30 cellular contexts compared by ENCODE assay signal in genomic region chr17:36877774-36878173, GRCh38. TPM values are rescaled to one million over a fixed set of nuclear protein-coding genes. Genes with fewer than 3 reads are reported as not detected.
DNase-seq lines count a peak whose midpoint lies in the region; ATAC-seq, FAIRE-seq and TF ChIP-seq lines count a peak whose summit lies in the region.
"Had no signal": no experiment of that assay in that cellular context is flagged by ENCODE, and none has a peak within 500 bp of the region (broad histone marks: within the 10 kb centered on the region; RNA-seq: fewer than 3 reads in every experiment).

No MANE protein-coding gene starts in this region.

- peak; percentile 21 for DNase-seq in EL
- DNase-seq in H9, result no peak
- peak; percentile 15 for DNase-seq in astrocyte (ENCODE audit: low read depth)
- DNase-seq in foreskin keratinocyte, result no peak
- DNase-seq in gastrocnemius medialis, result no peak
- DNase-seq in SKM-1 (lab: John Stamatoyannopoulos, UW; ENCODE audit: unreplicated experiment), result no peak
- DNase-seq: activated CD4-positive, alpha-beta T cell treated with anti-CD3 and anti-CD28 coated beads, Interleukin-2, amount 10 ng/mL, durations not matched to agents 7 days and 5 days; activated effector memory CD4-positive, alpha-beta T cell treated with anti-CD3 and anti-CD28 coated beads, Interleukin-2, amount 50 U/mL, for 16 hours; activated naive CD8-positive, alpha-beta T cell treated with anti-CD3 and anti-CD28 coated beads, Interleukin-2, amount 50 U/mL, for 24 hours; activated T-cell treated with anti-CD3 and anti-CD28 coated beads for 4 hours; brain microvascular endothelial cell; cortex of kidney; foreskin fibroblast; hippocampal formation; islet precursor cell; NCI-H1105 treated with DMSO at 0.1 percent for 48 hours; NCI-H2081; PC-9; SIG-M5 had no signal

- no peaks in the 10 kb centered on the region for H3K79me1 ChIP-seq in H9 (ENCODE audit: insufficient read depth, low read depth, low read length, poor library complexity, severe bottlenecking)

- H3K4me1 ChIP-seq in H9 (ENCODE audit: insufficient read depth, low read length) (no peaks in the 10 kb centered on the region), astrocyte (ENCODE audit: insufficient read depth, low read length) (peaks cover 4% of the 10 kb centered on the region), foreskin keratinocyte (peaks cover 17% of the 10 kb centered on the region), gastrocnemius medialis (no peaks in the 10 kb centered on the region)
- H3K4me1 ChIP-seq: vagina had no signal

- H3K4me3 Mint-ChIP-seq in H9 (no peak overlapping the region), astrocyte (ENCODE audit: unreplicated experiment) (no peak overlapping the region)
- H3K4me3 Mint-ChIP-seq: activated CD4-positive, alpha-beta T cell treated with anti-CD3 and anti-CD28 coated beads, Interleukin-2, amount 10 ng/mL, durations not matched to agents 7 days and 5 days; activated naive CD8-positive, alpha-beta T cell treated with anti-CD3 and anti-CD28 coated beads, Interleukin-2, amount 50 U/mL, for 24 hours; nephron; stimulated activated memory B cell treated with anti-CD40 and anti-IgM and Interleukin-4, amounts not matched to agents 10 μg/mL and 1 μg/mL and 100 μg/mL, for 72 hours; T-helper 1 cell treated with Interleukin-12 subunit alpha and Interleukin-12 subunit beta and Interleukin-4 antibody, amounts not matched to agents 30 μg/mL and 1 μg/mL, for 36 hours had no signal

- TF ChIP-seq POLR2A in gastrocnemius medialis (IDR thresholded peaks at IDR 0.05), result no peak

- no peak overlapping the region for H2BK15ac ChIP-seq in H9 (ENCODE audit: low read depth, low read length)

- no peaks in the 10 kb centered on the region for H4K20me1 ChIP-seq in H9 (ENCODE audit: control insufficient read depth, insufficient read depth, insufficient read length)
- no peaks in the 10 kb centered on the region for H4K20me1 ChIP-seq in astrocyte (ENCODE audit: insufficient read depth, low read length)

- H2BK12ac ChIP-seq in H9 (ENCODE audit: insufficient read length, low read depth, low read length), result no peak overlapping the region

- no peak overlapping the region for H4K91ac ChIP-seq in H9 (ENCODE audit: insufficient read length, low read depth, low read length)

- H4K8ac ChIP-seq in H9 (replicated peaks; ENCODE audit: insufficient read length, low read depth, low read length), result no peak overlapping the region

- H3K14ac ChIP-seq in H9 (ENCODE audit: insufficient read depth, low read length), result peak overlapping the region; percentile 20; the same call in 1 of the 2 replicates

- TF ChIP-seq CTCF in H9 (conservative IDR thresholded peaks at IDR 0.05) (no peak), astrocyte (IDR thresholded peaks at IDR 0.05; ENCODE audit: insufficient read depth, low read depth, low read length) (no peak), foreskin keratinocyte (conservative IDR thresholded peaks at IDR 0.05) (no peak), gastrocnemius medialis (IDR thresholded peaks at IDR 0.05 in 4 of 5, conservative IDR thresholded peaks at IDR 0.05 in 1 of 5) (no peak)

- no peak overlapping the region for H2AK5ac ChIP-seq in H9 (ENCODE audit: insufficient read length, low read length)

- H2BK120ac ChIP-seq in H9 (ENCODE audit: low read depth, low read length, poor library complexity, severe bottlenecking), result no peak overlapping the region

- no peak overlapping the region for H2BK5ac ChIP-seq in H9 (ENCODE audit: insufficient read length, low read length)

- peaks cover 1 to 13% (median 2%) of the 10 kb centered on the region in 3 experiments; a peak in 6 of 7 replicates for H3K36me3 Mint-ChIP-seq in H9 (ENCODE audit: insufficient read depth in 1 of 3, low read depth in 3 of 3)
- peaks cover 8% of the 10 kb centered on the region for H3K36me3 Mint-ChIP-seq in astrocyte (ENCODE audit: low read depth, unreplicated experiment)
- H3K36me3 Mint-ChIP-seq: stimulated activated memory B cell treated with anti-CD40 and anti-IgM and Interleukin-4, amounts not matched to agents 10 μg/mL and 1 μg/mL and 100 μg/mL, for 72 hours had no signal

- ATAC-seq in foreskin keratinocyte (peak; percentile 17), gastrocnemius medialis (no peak), HG02870 (IDR thresholded peaks at IDR 0.05; ENCODE audit: unreplicated experiment) (no peak)
- ATAC-seq: activated naive CD8-positive, alpha-beta T cell treated with anti-CD3 and anti-CD28 coated beads, Interleukin-2, amount 50 U/mL, for 24 hours; HCT116; sciatic nerve; stimulated activated memory B cell treated with anti-CD40 and anti-IgM and Interleukin-4, amounts not matched to agents 10 μg/mL and 1 μg/mL and 100 μg/mL, for 72 hours had no signal

- H3K9me3 Mint-ChIP-seq in H9 (peaks cover 12% of the 10 kb centered on the region in 2 experiments), astrocyte (ENCODE audit: unreplicated experiment) (peaks cover 17% of the 10 kb centered on the region)

- H3K36me3 ChIP-seq in astrocyte (ENCODE audit: insufficient read depth, low read length), result no peaks in the 10 kb centered on the region
- H3K36me3 ChIP-seq in gastrocnemius medialis, result no peaks in the 10 kb centered on the region
- H3K36me3 ChIP-seq: brain microvascular endothelial cell, vagina had no signal

- no peak overlapping the region for H2BK20ac ChIP-seq in H9 (ENCODE audit: low read depth, low read length, poor library complexity, severe bottlenecking)

- H3K9me3 ChIP-seq in H9 (ENCODE audit: control insufficient read depth, low read depth, low read length), result no peaks in the 10 kb centered on the region
- H3K9me3 ChIP-seq in astrocyte (ENCODE audit: insufficient read depth, low read depth, low read length), result peaks cover 2% of the 10 kb centered on the region
- peaks cover 0 to 4% (median 0%) of the 10 kb centered on the region in 3 donors for H3K9me3 ChIP-seq in gastrocnemius medialis
- H3K9me3 ChIP-seq: vagina had no signal

- no peaks in the 10 kb centered on the region for H3K23me2 ChIP-seq in H9 (ENCODE audit: insufficient read length, low read depth, low read length, poor library complexity, severe bottlenecking)

- H3K56ac ChIP-seq in H9 (ENCODE audit: insufficient read length, low read depth, low read length), result no peak overlapping the region

- WGBS in H9 (ENCODE audit: extremely low coverage, insufficient read length, low lambda C conversion rate), result no CpG with 5 or more reads among the region's 4 CpGs

- H3K27me3 Mint-ChIP-seq in H9 (ENCODE audit: low read depth) (peaks cover 7% of the 10 kb centered on the region), astrocyte (ENCODE audit: low read depth, unreplicated experiment) (peaks cover 19% of the 10 kb centered on the region)

- H2AFZ ChIP-seq in H9 (ENCODE audit: low read length) (no peak overlapping the region), astrocyte (ENCODE audit: low read depth, low read length) (no peak overlapping the region)
- H2AFZ ChIP-seq: PC-9 had no signal

- H3K9ac ChIP-seq in H9 (ENCODE audit: extremely low read depth, insufficient read length, low read length), result no peak overlapping the region
- no peak overlapping the region for H3K9ac ChIP-seq in astrocyte (ENCODE audit: low read length)

- H3K27me3 ChIP-seq in H9 (ENCODE audit: insufficient read depth, low read length), result no peaks in the 10 kb centered on the region
- peaks cover 4% of the 10 kb centered on the region for H3K27me3 ChIP-seq in astrocyte (ENCODE audit: insufficient read depth, low read length)
- H3K27me3 ChIP-seq in foreskin keratinocyte, result no peaks in the 10 kb centered on the region
- H3K27me3 ChIP-seq in gastrocnemius medialis, result peaks cover 0 to 19% (median 18%) of the 10 kb centered on the region in 3 donors
- H3K27me3 ChIP-seq: brain microvascular endothelial cell, vagina had no signal

- no peak overlapping the region for H3K4me3 ChIP-seq in astrocyte (ENCODE audit: insufficient read depth, low read depth, low read length)
- no peak overlapping the region for H3K4me3 ChIP-seq in gastrocnemius medialis
- H3K4me3 ChIP-seq: PC-9, vagina had no signal

- no peak overlapping the region for H3K23ac ChIP-seq in H9 (ENCODE audit: insufficient read length, low read depth, low read length)

- no peak overlapping the region for H3T11ph ChIP-seq in H9 (ENCODE audit: low read length)

- H3K18ac ChIP-seq in H9 (ENCODE audit: insufficient read length, low read depth, low read length), result no peak overlapping the region

- H3K27ac ChIP-seq in H9 (ENCODE audit: insufficient read length, low read depth, low read length) (no peak overlapping the region), astrocyte (ENCODE audit: low read depth, low read length) (no peak overlapping the region), foreskin keratinocyte (no peak overlapping the region), gastrocnemius medialis (no peak overlapping the region)
- H3K27ac ChIP-seq: brain microvascular endothelial cell, C4-2B, PC-9, vagina had no signal

- intact Hi-C loops in gastrocnemius medialis (cut with DNase I; ENCODE audit: low total_unique reads), result no loop called here

- no peak overlapping the region for H4K5ac ChIP-seq in H9 (ENCODE audit: insufficient read length, low read depth, low read length)

- H3K79me2 ChIP-seq in H9 (ENCODE audit: insufficient read depth, low read length), result no peaks in the 10 kb centered on the region
- no peaks in the 10 kb centered on the region for H3K79me2 ChIP-seq in astrocyte (ENCODE audit: insufficient read depth, low read length)

- in situ Hi-C loops in gastrocnemius medialis (cut with MboI; ENCODE audit: low sequenced_read_pairs in 4 of 4), result no loop called here

- H3K4me2 ChIP-seq in H9 (ENCODE audit: insufficient read depth, insufficient read length, low read length), result no peak overlapping the region
- no peak overlapping the region for H3K4me2 ChIP-seq in astrocyte (ENCODE audit: low read length)
- H3K4me2 ChIP-seq: PC-9 had no signal

- H3K27ac Mint-ChIP-seq in H9 (no peak overlapping the region), astrocyte (ENCODE audit: unreplicated experiment) (no peak overlapping the region)
- H3K27ac Mint-ChIP-seq: activated CD4-positive, alpha-beta T cell treated with anti-CD3 and anti-CD28 coated beads, Interleukin-2, amount 10 ng/mL, durations not matched to agents 7 days and 5 days; activated naive CD8-positive, alpha-beta T cell treated with anti-CD3 and anti-CD28 coated beads, Interleukin-2, amount 50 U/mL, for 24 hours; nephron; stimulated activated memory B cell treated with anti-CD40 and anti-IgM and Interleukin-4, amounts not matched to agents 10 μg/mL and 1 μg/mL and 100 μg/mL, for 72 hours; T-helper 1 cell treated with Interleukin-12 subunit alpha and Interleukin-12 subunit beta and Interleukin-4 antibody, amounts not matched to agents 30 μg/mL and 1 μg/mL, for 36 hours had no signal

- FAIRE-seq in astrocyte (lab: Jason Lieb, UNC), result no peak
- FAIRE-seq: endometrium had no signal

- peaks cover 7% of the 10 kb centered on the region in 2 experiments for H3K4me1 Mint-ChIP-seq in H9
- no peaks in the 10 kb centered on the region for H3K4me1 Mint-ChIP-seq in astrocyte (ENCODE audit: low read depth, unreplicated experiment)
- H3K4me1 Mint-ChIP-seq: activated CD4-positive, alpha-beta T cell treated with anti-CD3 and anti-CD28 coated beads, Interleukin-2, amount 10 ng/mL, durations not matched to agents 7 days and 5 days; nephron; stimulated activated memory B cell treated with anti-CD40 and anti-IgM and Interleukin-4, amounts not matched to agents 10 μg/mL and 1 μg/mL and 100 μg/mL, for 72 hours had no signal

- no peak overlapping the region for H3K4ac ChIP-seq in H9 (ENCODE audit: low read depth, low read length)

RNA-seq across cellular contexts. Expression of gene LHX1, which starts 59.5 kb away (rescaled TPM):
- 0.20 and 0.22 TPM in 2 replicates for total RNA-seq in H9 (2021)
- total RNA-seq in astrocyte, result 10.8 and 11.8 TPM in 2 replicates
- total RNA-seq in foreskin keratinocyte, result not detected in 2 replicates
- polyA plus RNA-seq in foreskin keratinocyte, result 0.02 TPM in 1 of 2 replicates, not detected in the other
- total RNA-seq in gastrocnemius medialis, result not detected
- total RNA-seq: activated CD4-positive, alpha-beta T cell treated with anti-CD3 and anti-CD28 coated beads, Interleukin-2, amount 10 ng/mL, durations not matched to agents 7 days and 5 days; lower leg skin; mononuclear cell; sciatic nerve; vagina had no signal

Comparison
In these comparisons a context has a peak if more than half of its experiments do, and no peak if none do; other contexts are left out.
1. DNase-seq: peak in EL (single experiment) and astrocyte (single experiment); none in H9 (single experiment), foreskin keratinocyte (0 of 2), gastrocnemius medialis (0 of 2) and SKM-1 (single experiment).